Comparison of ENCODE assay signal across 7 cellular contexts in genomic region chr19:35643255-35644205, GRCh38.
DNase-seq lines count a peak whose midpoint lies in the region; ATAC-seq and TF ChIP-seq lines count a peak whose summit lies in the region.

No MANE protein-coding gene starts in this region.

- peak; percentile 33 for ATAC-seq in HG02973 (IDR thresholded peaks at IDR 0.05; ENCODE audit: unreplicated experiment)
- ATAC-seq in activated CD4-positive, CD25-positive, alpha-beta regulatory T cell treated with anti-CD3 and anti-CD28 coated beads, Interleukin-2, amount 50 U/mL, for 24 hours: peak; percentile 34 to 44
- ATAC-seq in central memory CD8-positive, alpha-beta T cell (replicated peaks; ENCODE audit: extremely low read depth, poor library complexity, severe bottlenecking): peak; percentile 45

- H3K36me3 Mint-ChIP-seq in central memory CD8-positive, alpha-beta T cell (ENCODE audit: insufficient read depth): peaks cover 10% of the 10 kb centered on the region

- DNase-seq in GM13976 (ENCODE audit: low spot score) (peak; percentile 90), NCI-H2227 (lab: John Stamatoyannopoulos, UW; ENCODE audit: unreplicated experiment) (peak; percentile 100), kidney glomerular epithelial cell (lab: John Stamatoyannopoulos, UW) (peak; percentile 38)
- DNase-seq in central memory CD8-positive, alpha-beta T cell (ENCODE audit: low spot score in 2 of 2): peak; percentile 71 to 73
- DNase-seq in stimulated activated CD4-positive, alpha-beta T cell treated with anti-CD3 and anti-CD28 coated beads, Interleukin-1b, Interleukin-23, amount 100 ng/mL, for 24 hours (ENCODE audit: low read depth in 4 of 4, low spot score in 1 of 4): peak; percentile 52 to 78 (median 60)

- H3K4me3 Mint-ChIP-seq in central memory CD8-positive, alpha-beta T cell: peak overlapping the region; percentile 86

- peak overlapping the region; percentile 63 for H3K27ac Mint-ChIP-seq in central memory CD8-positive, alpha-beta T cell (ENCODE audit: low read depth)

- H3K27me3 Mint-ChIP-seq in central memory CD8-positive, alpha-beta T cell: no peaks in the 10 kb centered on the region

- in situ Hi-C loops in GM13976 (cut with MboI; ENCODE audit: low sequenced_read_pairs, unreplicated experiment): no loop called here

- peaks cover 23% of the 10 kb centered on the region for H3K4me1 Mint-ChIP-seq in central memory CD8-positive, alpha-beta T cell

- TF ChIP-seq CTCF in GM13976 (IDR thresholded peaks at IDR 0.05; ENCODE audit: borderline replicate concordance, control extremely low read depth, extremely low read depth, insufficient read depth, missing control alignments): peak; percentile 17

- no peaks in the 10 kb centered on the region for H3K9me3 Mint-ChIP-seq in central memory CD8-positive, alpha-beta T cell

Comparison
In these comparisons a context has a peak if more than half of its experiments do, and no peak if none do; other contexts are left out.
1. Peak in every context shown above with its lines: DNase-seq and ATAC-seq.
2. DNase-seq: peak in every context shown above with its lines; median percentile 100 in NCI-H2227; 90 in GM13976; 72 in central memory CD8-positive, alpha-beta T cell; 60 in stimulated activated CD4-positive, alpha-beta T cell treated with anti-CD3 and anti-CD28 coated beads, Interleukin-1b, Interleukin-23, amount 100 ng/mL, for 24 hours; 38 in kidney glomerular epithelial cell.